ENCODE assay signal across 9 cellular contexts in genomic region chr2:46982356-46983064, GRCh38. TPM values are rescaled to one million over a fixed set of nuclear protein-coding genes. Genes with fewer than 3 reads are reported as not detected.
DNase-seq lines count a peak whose midpoint lies in the region; ATAC-seq and TF ChIP-seq lines count a peak whose summit lies in the region.
"Had no signal": no experiment of that assay in that cellular context is flagged by ENCODE, and none has a peak within 500 bp of the region (broad histone marks: within the 10 kb centered on the region; RNA-seq: fewer than 3 reads in every experiment).

No MANE protein-coding gene starts in this region.

- peaks cover 54 to 89% of the 10 kb centered on the region in 2 donors for H3K36me3 Mint-ChIP-seq in CD14-positive monocyte
- peaks cover 50% of the 10 kb centered on the region for H3K36me3 Mint-ChIP-seq in activated naive CD8-positive, alpha-beta T cell treated with anti-CD3 and anti-CD28 coated beads for 36 hours

- H3K79me2 ChIP-seq in PC-9 (ENCODE audit: low read depth) = peaks cover 30% of the 10 kb centered on the region

- H3K9me3 Mint-ChIP-seq in CD14-positive monocyte = no peaks in the 10 kb centered on the region
- H3K9me3 Mint-ChIP-seq in activated naive CD8-positive, alpha-beta T cell treated with anti-CD3 and anti-CD28 coated beads for 36 hours = no peaks in the 10 kb centered on the region

- H3K27ac Mint-ChIP-seq in CD14-positive monocyte = peak overlapping the region; percentile 93 to 100 (median 99)
- peak overlapping the region; percentile 63 for H3K27ac Mint-ChIP-seq in activated naive CD8-positive, alpha-beta T cell treated with anti-CD3 and anti-CD28 coated beads for 36 hours

- no peaks in the 10 kb centered on the region for H3K9me2 ChIP-seq in PC-9 (ENCODE audit: insufficient read depth)

- TF ChIP-seq CTCF in CD14-positive monocyte (IDR thresholded peaks at IDR 0.05) (no peak), neutrophil (IDR thresholded peaks at IDR 0.05) (no peak), PC-9 (conservative IDR thresholded peaks at IDR 0.05) (no peak)

- H3K4me2 ChIP-seq in PC-9 = no peak overlapping the region

- H3K36me3 ChIP-seq in neutrophil = no peaks in the 10 kb centered on the region
- H3K36me3 ChIP-seq in PC-9 (ENCODE audit: low read depth) = no peaks in the 10 kb centered on the region

- H3K9me3 ChIP-seq in neutrophil (no peaks in the 10 kb centered on the region), PC-9 (ENCODE audit: insufficient read depth, low read depth) (no peaks in the 10 kb centered on the region)

- no peaks in the 10 kb centered on the region for H4K20me1 ChIP-seq in PC-9 (ENCODE audit: insufficient read depth)

- CTCF ChIA-PET in PC-9 (lab: Charles Lee) = interaction anchor here (0.7 kb wide), 1 partner anchor 87 kb away, joined by 3 read pairs; no protein-coding TSS in a partner anchor

- H3K4me1 ChIP-seq in neutrophil (ENCODE audit: control insufficient read depth in 1 of 2, insufficient read depth in 1 of 2, low read depth in 1 of 2, low read length in 1 of 2) (peaks cover 41 to 47% of the 10 kb centered on the region in 2 experiments), PC-9 (replicated peaks; ENCODE audit: insufficient read depth) (peaks cover 63% of the 10 kb centered on the region)

- DNase-seq in CD14-positive monocyte (ENCODE audit: low spot score) = no peak
- peak; percentile 21 for DNase-seq in activated naive CD8-positive, alpha-beta T cell treated with anti-CD3 and anti-CD28 coated beads for 36 hours
- DNase-seq in NCI-H69 (lab: John Stamatoyannopoulos, UW) = no peak
- DNase-seq in PC-9 = no peak
- DNase-seq in SHP77 (lab: John Stamatoyannopoulos, UW) = no peak
- DNase-seq: NCI-H526 treated with DMSO at 0.1 percent for 48 hours had no signal

- peak overlapping the region in 1 of 2 donors; percentile 81 for H3K4me3 Mint-ChIP-seq in CD14-positive monocyte
- H3K4me3 Mint-ChIP-seq in activated naive CD8-positive, alpha-beta T cell treated with anti-CD3 and anti-CD28 coated beads for 36 hours = no peak overlapping the region

- BruUV-seq in PC-9 (replicated peaks; lab: Mats Ljungman, UMichigan) = no TSS peak

- no peak overlapping the region for H2AFZ ChIP-seq in PC-9

- ATAC-seq in GM21717 (IDR thresholded peaks at IDR 0.05; ENCODE audit: unreplicated experiment) (peak; percentile 31), HG03439 (IDR thresholded peaks at IDR 0.05; ENCODE audit: unreplicated experiment) (no peak)

- H3K27me3 ChIP-seq in neutrophil = no peaks in the 10 kb centered on the region
- H3K27me3 ChIP-seq in PC-9 (ENCODE audit: insufficient read depth, low read depth) = no peaks in the 10 kb centered on the region

- H3K27me3 Mint-ChIP-seq in CD14-positive monocyte (ENCODE audit: low read depth in 3 of 3) = peaks cover 0 to 6% (median 1%) of the 10 kb centered on the region in 3 donors
- H3K27me3 Mint-ChIP-seq in activated naive CD8-positive, alpha-beta T cell treated with anti-CD3 and anti-CD28 coated beads for 36 hours = no peaks in the 10 kb centered on the region

- intact Hi-C loops in CD14-positive monocyte (cut with micrococcal nuclease) = loop anchor here in 1 of 2 donors (5.0 kb wide), 1 partner anchor 90 kb away; no protein-coding TSS in a partner anchor
- intact Hi-C loops in PC-9 (cut with micrococcal nuclease; ENCODE audit: unreplicated experiment) = no loop called here

- peaks cover 98% of the 10 kb centered on the region for H3K4me1 Mint-ChIP-seq in CD14-positive monocyte
- peaks cover 84% of the 10 kb centered on the region for H3K4me1 Mint-ChIP-seq in activated naive CD8-positive, alpha-beta T cell treated with anti-CD3 and anti-CD28 coated beads for 36 hours

- no peak overlapping the region for H3K4me3 ChIP-seq in neutrophil (ENCODE audit: low read depth in 1 of 2, low read length in 1 of 2)
- H3K4me3 ChIP-seq in PC-9 = no peak overlapping the region

- POLR2A ChIA-PET in PC-9 (lab: Charles Lee; ENCODE audit: unreplicated experiment) = interaction anchor here (0.6 kb wide), 1 partner anchor 12 kb away, joined by 3 read pairs; no protein-coding TSS in a partner anchor

- H3K27ac ChIP-seq in neutrophil (peak overlapping the region; percentile 29), PC-9 (no peak overlapping the region)

- peaks cover 39% of the 10 kb centered on the region for H3F3A ChIP-seq in PC-9 (ENCODE audit: insufficient read depth, low read depth)

RNA-seq across cellular contexts. Expression of gene TTC7A, which starts 41.5 kb away (rescaled TPM):
- 10 to 100 TPM; 43.2 to 52.5 TPM for polyA plus RNA-seq in CD14-positive monocyte
- 10 to 100 TPM; 55.0 to 56.6 TPM for total RNA-seq in activated naive CD8-positive, alpha-beta T cell treated with anti-CD3 and anti-CD28 coated beads for 36 hours
- 66.8 and 80.9 TPM in 2 replicates for total RNA-seq in PC-9 (2021)
